In the genomic region with DNA sequence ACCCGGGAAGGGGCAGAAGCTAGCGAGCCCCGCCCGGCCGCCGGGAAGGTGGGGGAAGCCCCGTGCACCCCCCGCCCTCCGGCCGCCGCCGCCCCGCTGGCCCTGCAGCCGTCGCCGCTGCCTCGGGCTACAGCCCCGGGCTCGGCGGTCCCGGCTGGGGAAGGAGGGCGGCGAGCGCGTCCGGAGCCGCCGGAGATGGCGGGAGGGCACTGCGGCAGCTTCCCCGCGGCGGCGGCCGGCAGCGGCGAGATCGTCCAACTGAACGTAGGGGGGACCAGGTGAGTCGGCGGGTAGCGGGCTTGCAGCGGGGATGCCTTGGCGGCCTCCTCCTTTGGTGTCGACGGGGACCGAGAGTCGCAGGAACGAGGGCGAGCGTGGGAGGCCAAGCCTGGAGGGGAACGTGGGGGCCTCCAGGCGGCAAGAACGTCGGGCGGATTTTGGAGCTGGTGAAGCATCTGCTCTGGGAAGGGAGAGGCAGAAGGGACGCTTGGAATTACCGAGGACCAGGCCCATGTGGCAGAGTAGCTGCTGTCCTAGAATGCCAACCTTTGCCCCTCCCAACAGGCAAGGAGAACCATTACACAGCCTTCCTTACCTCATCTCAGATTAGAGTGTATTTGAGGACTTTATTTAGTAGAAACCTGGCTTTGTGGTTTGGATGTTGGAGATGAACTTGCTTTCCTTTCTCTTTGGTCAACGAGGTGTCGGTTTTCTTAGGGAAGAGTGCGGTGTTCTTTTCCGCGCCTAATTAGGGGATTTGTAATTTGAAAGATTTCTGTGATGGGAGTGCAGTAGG, we compare ENCODE assay signal across 8 cellular contexts. TPM values are rescaled to one million over a fixed set of nuclear protein-coding genes. Genes with fewer than 3 reads are reported as not detected.
A peak's percentile ranks its signal among the peaks of the same experiment; 100 is the strongest.
DNase-seq lines count a peak whose midpoint lies in the region; ATAC-seq and TF ChIP-seq lines count a peak whose summit lies in the region.

No MANE protein-coding gene starts in this region.

- H3K36me3 Mint-ChIP-seq in nephron progenitor cell (ENCODE audit: low read depth), result peaks cover 24% of the 10 kb centered on the region

- H3K4me1 Mint-ChIP-seq in nephron progenitor cell, result peaks cover 36% of the 10 kb centered on the region

- peaks cover 2% of the 10 kb centered on the region for H3K9me3 Mint-ChIP-seq in nephron progenitor cell

- peak in 1 of 2 donors; percentile 36 for TF ChIP-seq POLR2A in thyroid gland (IDR thresholded peaks at IDR 0.05)

- no peaks in the 10 kb centered on the region for H3K36me3 ChIP-seq in thyroid gland

- peak overlapping the region; percentile 96 for H3K4me3 Mint-ChIP-seq in nephron progenitor cell

- TF ChIP-seq CTCF in nephron progenitor cell (IDR thresholded peaks at IDR 0.05) (no peak), thyroid gland (IDR thresholded peaks at IDR 0.05) (no peak)

- H3K27ac ChIP-seq in thyroid gland, result peak overlapping the region; percentile 89 to 94 (median 92)

- H3K27ac Mint-ChIP-seq in nephron progenitor cell, result peak overlapping the region; percentile 94

- DNase-seq in Caki2 (ENCODE audit: low read depth) (peak; percentile 81), NCI-H82 (lab: John Stamatoyannopoulos, UW) (peak; percentile 93), fibroblast of the conjunctiva (ENCODE audit: low read depth) (peak; percentile 27), nephron progenitor cell (peak; percentile 67), thyroid gland (peak; percentile 54 to 55)
- DNase-seq in activated T-cell treated with anti-CD3 and anti-CD28 coated beads, Interleukin-2, amount 50 U/mL, for 48 hours, result peak; percentile 55 to 63

- WGBS in thyroid gland, 2 donors, result 1% methylated on average over 9 to 13 of the region's 63 CpGs

- H3K9me3 ChIP-seq in thyroid gland, result no peaks in the 10 kb centered on the region

- intact Hi-C loops in thyroid gland (cut with DNase I), result no loop called here

- peaks cover 15 to 22% of the 10 kb centered on the region in 2 donors for H3K4me1 ChIP-seq in thyroid gland

- peak overlapping the region; percentile 82 to 92 (median 84) for H3K4me3 ChIP-seq in thyroid gland (replicated peaks in 1 of 3)

- in situ Hi-C loops in Caki2 (cut with HindIII; ENCODE audit: low pct_unique_long_range_greater_than_20kb, low sequenced_read_pairs), result no loop called here

- no peaks in the 10 kb centered on the region for H3K27me3 ChIP-seq in thyroid gland

- H3K27me3 Mint-ChIP-seq in nephron progenitor cell (ENCODE audit: low read depth, poor library complexity), result peaks cover 2% of the 10 kb centered on the region

- ATAC-seq in GM19455 (IDR thresholded peaks at IDR 0.05; ENCODE audit: unreplicated experiment) (peak; percentile 72), HG03520 (IDR thresholded peaks at IDR 0.05; ENCODE audit: unreplicated experiment) (peak; percentile 57)

RNA-seq across cellular contexts. Expression of a gene that starts 0.6 kb away (rescaled TPM):
- total RNA-seq in Caki2 (2014; rRNA removed; shearing (Covaris generic); ENCODE audit: low replicate concordance), result 22.2 and 27.1 TPM in 2 replicates
- 10 to 100 TPM; 41.4 to 66.4 (median 52.3) TPM for total RNA-seq in thyroid gland

Comparison
In these comparisons a context has a peak if more than half of its experiments do, and no peak if none do; other contexts are left out.
1. Peak in every context shown above with its lines: DNase-seq, ATAC-seq, H3K4me3 ChIP-seq and H3K27ac ChIP-seq.
2. DNase-seq: peak in every context shown above with its lines; median percentile 93 in NCI-H82; 81 in Caki2; 67 in nephron progenitor cell; 59 in activated T-cell treated with anti-CD3 and anti-CD28 coated beads, Interleukin-2, amount 50 U/mL, for 48 hours; 54 in thyroid gland; 27 in fibroblast of the conjunctiva.